ENCODE assay signal across 8 cellular contexts in genomic region chr9:35035851-35036701, GRCh38. TPM values are rescaled to one million over a fixed set of nuclear protein-coding genes. Genes with fewer than 3 reads are reported as not detected.
DNase-seq lines count a peak whose midpoint lies in the region; ATAC-seq and TF ChIP-seq lines count a peak whose summit lies in the region.

No MANE protein-coding gene starts in this region.

- no peak overlapping the region for H3K4me2 ChIP-seq in PC-3 (ENCODE audit: low read length)

- 15 to 27% methylated on average over 13 to 20 of the region's 48 CpGs for WGBS in gastroesophageal sphincter (ENCODE audit: low coverage in 1 of 2), 2 donors

- peak overlapping the region in 1 of 2 donors; percentile 41 for H3K4me3 ChIP-seq in gastroesophageal sphincter
- no peak overlapping the region for H3K4me3 ChIP-seq in PC-3 (ENCODE audit: low read length)

- no peaks in the 10 kb centered on the region for H3F3A ChIP-seq in PC-3 (ENCODE audit: low read length, unreplicated experiment)

- H3K27ac ChIP-seq in gastroesophageal sphincter (peak overlapping the region in 3 of 4 donors; percentile 9 to 53 (median 27)), PC-3 (ENCODE audit: low read length) (no peak overlapping the region)

- H4K20me1 ChIP-seq in PC-3 (ENCODE audit: low read length), result no peaks in the 10 kb centered on the region

- POLR2A ChIA-PET in PC-3 (lab: Charles Lee; ENCODE audit: unreplicated experiment), result interaction anchor here (0.6 kb wide), 1 partner anchor 411 kb away, joined by 7 read pairs; no protein-coding TSS in a partner anchor

- ATAC-seq in gastroesophageal sphincter (peak; percentile 50), PC-3 (no peak), HG03521 (IDR thresholded peaks at IDR 0.05; ENCODE audit: unreplicated experiment) (no peak), GM19328 (IDR thresholded peaks at IDR 0.05; ENCODE audit: unreplicated experiment) (no peak)

- peaks cover 6% of the 10 kb centered on the region for H3K36me3 Mint-ChIP-seq in type B pancreatic cell

- H3K4me1 ChIP-seq in gastroesophageal sphincter (peaks cover 0 to 11% (median 0%) of the 10 kb centered on the region in 3 donors), PC-3 (ENCODE audit: insufficient read depth, low read length) (no peaks in the 10 kb centered on the region)

- peaks cover 0 to 49% of the 10 kb centered on the region in 2 donors for H3K36me3 ChIP-seq in gastroesophageal sphincter
- H3K36me3 ChIP-seq in PC-3 (ENCODE audit: low read depth, low read length), result no peaks in the 10 kb centered on the region

- no peaks in the 10 kb centered on the region for H3K27me3 Mint-ChIP-seq in type B pancreatic cell

- no peak overlapping the region for H3K27ac Mint-ChIP-seq in type B pancreatic cell

- intact Hi-C loops in PC-3 (cut with micrococcal nuclease), result no loop called here

- TF ChIP-seq POLR2A in gastroesophageal sphincter (IDR thresholded peaks at IDR 0.05), result no peak

- DNase-seq in EL (peak; percentile 91), activated T-cell treated with anti-CD3 and anti-CD28 coated beads for 24 hours (ENCODE audit: low read depth) (peak; percentile 3), PC-3 (no peak), type B pancreatic cell (ENCODE audit: extremely low spot score, unreplicated experiment) (no peak)
- peak; percentile 8 for DNase-seq in stimulated activated CD4-positive, alpha-beta T cell treated with anti-CD3 and anti-CD28 coated beads, Interleukin-2, amount 100 ng/mL, for 4 hours (ENCODE audit: low read depth)

- TF ChIP-seq CTCF in gastroesophageal sphincter (IDR thresholded peaks at IDR 0.05) (no peak), PC-3 (conservative IDR thresholded peaks at IDR 0.05; ENCODE audit: low read depth, low read length) (no peak), type B pancreatic cell (conservative IDR thresholded peaks at IDR 0.05) (no peak)

- no peak overlapping the region for H3K9ac ChIP-seq in PC-3 (ENCODE audit: low read length)

- no peak for TF ChIP-seq EP300 in gastroesophageal sphincter (IDR thresholded peaks at IDR 0.05)

- H3K27me3 ChIP-seq in gastroesophageal sphincter (no peaks in the 10 kb centered on the region), PC-3 (ENCODE audit: low read length) (no peaks in the 10 kb centered on the region)

- no peak overlapping the region for H2AFZ ChIP-seq in PC-3 (ENCODE audit: low read length)

- no peaks in the 10 kb centered on the region for H3K4me1 Mint-ChIP-seq in type B pancreatic cell (ENCODE audit: unreplicated experiment)

- no TSS peak for BruUV-seq in PC-3 (replicated peaks; lab: Mats Ljungman, UMichigan)

- no peaks in the 10 kb centered on the region for H3K9me2 ChIP-seq in PC-3 (replicated peaks; ENCODE audit: low read length)

- no peaks in the 10 kb centered on the region for H3K79me2 ChIP-seq in PC-3 (ENCODE audit: low read length)

- H3K4me3 Mint-ChIP-seq in type B pancreatic cell, result no peak overlapping the region

- H3K9me3 Mint-ChIP-seq in type B pancreatic cell, result no peaks in the 10 kb centered on the region

- CTCF ChIA-PET in PC-3 (lab: Charles Lee), result no interaction called here

- no peaks in the 10 kb centered on the region for H3K9me3 ChIP-seq in gastroesophageal sphincter
- H3K9me3 ChIP-seq in PC-3 (ENCODE audit: low read length), result no peaks in the 10 kb centered on the region

RNA-seq across cellular contexts. Expression of gene VCP, which starts 36.3 kb away (rescaled TPM):
- total RNA-seq in gastroesophageal sphincter, result 100 to 1,000 TPM; 136 to 200 (median 175) TPM
- total RNA-seq in PC-3 (2014; rRNA removed), result 324 and 343 TPM in 2 replicates
- total RNA-seq in type B pancreatic cell (ENCODE audit: low replicate concordance), result 258 and 285 TPM in 2 replicates

RNA-seq across cellular contexts. Expression of gene FANCG, which starts 43.7 kb away (rescaled TPM):
- total RNA-seq in gastroesophageal sphincter (1 to 10 TPM; 3.0 to 7.2 (median 5.1) TPM), PC-3 (2014; rRNA removed) (32.6 and 44.8 TPM in 2 replicates), type B pancreatic cell (ENCODE audit: low replicate concordance) (33.9 and 72.6 TPM in 2 replicates)

RNA-seq across cellular contexts. Expression of gene DNAJB5, which starts 46.5 kb away (rescaled TPM):
- total RNA-seq in gastroesophageal sphincter (100 to 1,000 TPM in 2 of 4 donors, 10 to 100 TPM in 2; 46.8 to 125 (median 96.8) TPM), PC-3 (2014; rRNA removed) (7.3 and 9.3 TPM in 2 replicates), type B pancreatic cell (ENCODE audit: low replicate concordance) (4.8 and 12.2 TPM in 2 replicates)

Comparison
In these comparisons a context has a peak if more than half of its experiments do, and no peak if none do; other contexts are left out.
1. DNase-seq: peak in EL (single experiment), activated T-cell treated with anti-CD3 and anti-CD28 coated beads for 24 hours (single experiment) and stimulated activated CD4-positive, alpha-beta T cell treated with anti-CD3 and anti-CD28 coated beads, Interleukin-2, amount 100 ng/mL, for 4 hours (single experiment); none in PC-3 (single experiment) and type B pancreatic cell (single experiment).